In the genomic region with DNA sequence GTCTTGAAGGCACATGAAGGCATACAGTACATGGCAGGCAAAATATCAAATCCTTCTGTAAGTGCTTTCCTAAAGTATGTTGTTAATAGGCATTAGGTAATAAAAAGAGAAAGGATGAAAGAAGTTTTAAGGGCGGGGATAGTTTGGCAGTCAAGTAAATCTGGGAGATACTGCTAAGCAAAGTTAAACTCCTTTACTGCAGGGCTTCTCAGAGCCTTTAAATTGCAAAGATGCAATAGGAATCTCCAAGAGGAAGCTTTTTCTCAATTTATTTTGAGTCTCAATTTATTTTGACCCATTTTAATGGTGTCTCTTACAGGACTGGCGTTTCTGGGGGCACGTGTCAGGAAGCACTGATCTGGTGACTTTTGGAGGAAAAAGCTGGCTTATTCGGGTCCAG, we compare ENCODE assay signal across 24 cellular contexts. TPM values are rescaled to one million over a fixed set of nuclear protein-coding genes. Genes with fewer than 3 reads are reported as not detected.
DNase-seq lines count a peak whose midpoint lies in the region; ATAC-seq and TF ChIP-seq lines count a peak whose summit lies in the region.
"Had no signal": no experiment of that assay in that cellular context is flagged by ENCODE, and none has a peak within 500 bp of the region (broad histone marks: within the 10 kb centered on the region; RNA-seq: fewer than 3 reads in every experiment).

No MANE protein-coding gene starts in this region.

- H3K36me3 Mint-ChIP-seq in GM23338 (ENCODE audit: low read depth) (no peaks in the 10 kb centered on the region), WTC11 (no peaks in the 10 kb centered on the region), endodermal cell (ENCODE audit: low read depth) (no peaks in the 10 kb centered on the region)
- no peaks in the 10 kb centered on the region for H3K36me3 Mint-ChIP-seq in activated naive CD4-positive, alpha-beta T cell treated with anti-CD3 and anti-CD28 coated beads for 36 hours (ENCODE audit: low read depth)
- H3K36me3 Mint-ChIP-seq: CD14-positive monocyte; CD4-positive, alpha-beta memory T cell; CD4-positive, CD25-positive, alpha-beta regulatory T cell had no signal

- POLR2A ChIA-PET in WTC11 (lab: Charles Lee) = interaction anchor here (0.5 kb wide), 1 partner anchor 210 kb away, joined by 3 read pairs; no protein-coding TSS in a partner anchor

- intact Hi-C loops in activated naive CD4-positive, alpha-beta T cell treated with anti-CD3 and anti-CD28 coated beads for 36 hours (cut with micrococcal nuclease) = no loop called here

- CTCF ChIA-PET in WTC11 (lab: Charles Lee) = interaction anchor here (0.7 to 2.5 kb wide), 17 partner anchors 9 to 189 kb away, joined by 3 to 35 read pairs (median 4); no protein-coding TSS in a partner anchor
- CTCF ChIA-PET in activated naive CD4-positive, alpha-beta T cell treated with anti-CD3 and anti-CD28 coated beads for 36 hours (lab: Charles Lee) = interaction anchor here (0.8 to 1.2 kb wide), 2 partner anchors 104 to 175 kb away, joined by 3 to 4 read pairs; no protein-coding TSS in a partner anchor

- no peak overlapping the region for H3K4me3 Mint-ChIP-seq in GM23338
- no peak overlapping the region for H3K4me3 Mint-ChIP-seq in WTC11
- no peak overlapping the region for H3K4me3 Mint-ChIP-seq in endodermal cell
- H3K4me3 Mint-ChIP-seq in activated naive CD4-positive, alpha-beta T cell treated with anti-CD3 and anti-CD28 coated beads for 36 hours = no peak overlapping the region
- H3K4me3 Mint-ChIP-seq: CD14-positive monocyte; CD4-positive, alpha-beta memory T cell; CD4-positive, CD25-positive, alpha-beta regulatory T cell; CD8-positive, alpha-beta memory T cell had no signal

- no peaks in the 10 kb centered on the region for H3K79me2 ChIP-seq in GM23338 (replicated peaks; ENCODE audit: insufficient read depth)

- no peak overlapping the region for H3K4me2 ChIP-seq in GM23338
- H3K4me2 ChIP-seq: BLaER1 had no signal

- H3K9me3 Mint-ChIP-seq in GM23338 = no peaks in the 10 kb centered on the region; the same call in 2 of the 3 replicates
- no peaks in the 10 kb centered on the region for H3K9me3 Mint-ChIP-seq in WTC11
- H3K9me3 Mint-ChIP-seq in endodermal cell = no peaks in the 10 kb centered on the region
- no peaks in the 10 kb centered on the region for H3K9me3 Mint-ChIP-seq in activated naive CD4-positive, alpha-beta T cell treated with anti-CD3 and anti-CD28 coated beads for 36 hours
- H3K9me3 Mint-ChIP-seq: CD14-positive monocyte; CD4-positive, alpha-beta memory T cell; CD4-positive, CD25-positive, alpha-beta regulatory T cell; CD8-positive, alpha-beta memory T cell had no signal

- no peak overlapping the region for H3K4me3 ChIP-seq in GM23338
- no peak overlapping the region for H3K4me3 ChIP-seq in endodermal cell (ENCODE audit: low read length)
- H3K4me3 ChIP-seq: BLaER1, GM12878 had no signal

- no peaks in the 10 kb centered on the region for H3K9me2 ChIP-seq in GM23338 (ENCODE audit: insufficient read depth)

- no peaks in the 10 kb centered on the region for H3K36me3 ChIP-seq in GM23338 (ENCODE audit: insufficient read depth)
- no peaks in the 10 kb centered on the region for H3K36me3 ChIP-seq in endodermal cell (ENCODE audit: control insufficient read depth, insufficient read depth, low read length)
- H3K36me3 ChIP-seq: BE2C, BLaER1 had no signal

- H3K4me1 ChIP-seq in GM23338 (ENCODE audit: insufficient read depth) = peaks cover 3% of the 10 kb centered on the region; the same call in 1 of the 2 replicates
- H3K4me1 ChIP-seq in endodermal cell (ENCODE audit: control insufficient read depth, insufficient read depth, low read length) = no peaks in the 10 kb centered on the region
- H3K4me1 ChIP-seq: BE2C had no signal

- H3K27ac Mint-ChIP-seq in GM23338 (no peak overlapping the region), WTC11 (0 out of 2 replicates have a peak overlapping the region, but pooled peaks have one; percentile 15), endodermal cell (peak overlapping the region; percentile 40)
- no peak overlapping the region for H3K27ac Mint-ChIP-seq in activated naive CD4-positive, alpha-beta T cell treated with anti-CD3 and anti-CD28 coated beads for 36 hours
- H3K27ac Mint-ChIP-seq: CD14-positive monocyte; CD4-positive, alpha-beta memory T cell; CD4-positive, CD25-positive, alpha-beta regulatory T cell had no signal

- DNase-seq in GM23338 (ENCODE audit: low spot score) = no peak
- no peak for DNase-seq in WTC11 (ENCODE audit: low spot score)
- DNase-seq in endodermal cell = no peak
- DNase-seq in activated CD4-positive, alpha-beta T cell treated with anti-CD3 and anti-CD28 coated beads, Interleukin-2, amount 50 U/mL, for 48 hours = no peak
- DNase-seq in activated naive CD4-positive, alpha-beta T cell treated with anti-CD3 and anti-CD28 coated beads for 36 hours = no peak
- no peak for DNase-seq in GM20000 (ENCODE audit: low spot score)
- DNase-seq: 8988T; ACHN; BE2C; C1 segment of cervical spinal cord; CD4-positive, alpha-beta memory T cell; CD4-positive, CD25-positive, alpha-beta regulatory T cell; CD8-positive, alpha-beta memory T cell; COR-L47; DMS 273 treated with DMSO at 0.1 percent for 48 hours; DMS153; DMS53; DMS79; DND-41; EL; GDM1 had no signal

- ATAC-seq in GM23338 (no peak), WTC11 (no peak)
- ATAC-seq: GM12878 had no signal

- TF ChIP-seq CTCF in GM23338 (conservative IDR thresholded peaks at IDR 0.05; ENCODE audit: low read depth in 2 of 2) = no peak
- TF ChIP-seq CTCF in WTC11 (IDR thresholded peaks at IDR 0.05) = no peak
- no peak for TF ChIP-seq CTCF in endodermal cell (conservative IDR thresholded peaks at IDR 0.05)
- TF ChIP-seq CTCF in GM20000 (IDR thresholded peaks at IDR 0.05; ENCODE audit: extremely low read depth, missing control alignments) = no peak

- no peaks in the 10 kb centered on the region for H3F3A ChIP-seq in GM23338 (replicated peaks; ENCODE audit: low read depth)

- H2AFZ ChIP-seq in GM23338 = 0 out of 2 replicates have a peak overlapping the region, but pooled peaks have one; percentile 3

- H3K9me3 ChIP-seq in endodermal cell (ENCODE audit: control insufficient read depth, low read length) = no peaks in the 10 kb centered on the region
- H3K9me3 ChIP-seq: BE2C, BLaER1 had no signal

- H3K27ac ChIP-seq in GM23338 (ENCODE audit: low read depth) = no peak overlapping the region
- no peak overlapping the region for H3K27ac ChIP-seq in endodermal cell (ENCODE audit: low read depth, low read length)
- H3K27ac ChIP-seq: BLaER1 had no signal

- peaks cover 4% of the 10 kb centered on the region for H3K27me3 Mint-ChIP-seq in GM23338 (ENCODE audit: insufficient read depth, low read depth, poor library complexity)
- H3K27me3 Mint-ChIP-seq in WTC11 (ENCODE audit: low read depth) = no peaks in the 10 kb centered on the region; the same call in 1 of the 2 replicates
- peaks cover 4% of the 10 kb centered on the region for H3K27me3 Mint-ChIP-seq in endodermal cell (ENCODE audit: insufficient read depth)
- H3K27me3 Mint-ChIP-seq in activated naive CD4-positive, alpha-beta T cell treated with anti-CD3 and anti-CD28 coated beads for 36 hours (ENCODE audit: low read depth) = no peaks in the 10 kb centered on the region

- H4K20me1 ChIP-seq in GM23338 (replicated peaks; ENCODE audit: insufficient read depth) = no peaks in the 10 kb centered on the region
- H4K20me1 ChIP-seq: BLaER1 had no signal

- H3K4me1 Mint-ChIP-seq in GM23338 (peaks cover 21% of the 10 kb centered on the region), WTC11 (peaks cover 26% of the 10 kb centered on the region), endodermal cell (peaks cover 4% of the 10 kb centered on the region)
- H3K4me1 Mint-ChIP-seq in activated naive CD4-positive, alpha-beta T cell treated with anti-CD3 and anti-CD28 coated beads for 36 hours (ENCODE audit: low read depth) = no peaks in the 10 kb centered on the region
- H3K4me1 Mint-ChIP-seq: CD8-positive, alpha-beta memory T cell had no signal

- no peaks in the 10 kb centered on the region for H3K27me3 ChIP-seq in GM23338 (ENCODE audit: insufficient read depth)
- H3K27me3 ChIP-seq in endodermal cell (ENCODE audit: control insufficient read depth, insufficient read depth, low read length, poor library complexity, severe bottlenecking) = no peaks in the 10 kb centered on the region
- H3K27me3 ChIP-seq: BE2C, BLaER1 had no signal

- WGBS in endodermal cell (ENCODE audit: insufficient coverage in 1 of 2, insufficient read length in 1 of 2), 2 experiments = 84 to 87% methylated on average over 4 of the region's 4 CpGs

- H3K9ac ChIP-seq in endodermal cell (ENCODE audit: extremely low read depth, low read length, poor library complexity, severe bottlenecking) = no peak overlapping the region
- H3K9ac ChIP-seq: BLaER1 had no signal

TF ChIP-seq in WTC11, 78 proteins besides CTCF, POLR2A, EP300 and RAD21 (continues in another document):
- TF ChIP-seq ZNF423 (CRISPR knock-in tag; IDR thresholded peaks at IDR 0.05) = no peak
- no peak for TF ChIP-seq NFYB (CRISPR knock-in tag; conservative IDR thresholded peaks at IDR 0.05; ENCODE audit: low read depth)
- no peak for TF ChIP-seq FOXJ3 (CRISPR knock-in tag; IDR thresholded peaks at IDR 0.05; ENCODE audit: borderline replicate concordance)
- TF ChIP-seq MYBL2 (CRISPR knock-in tag; IDR thresholded peaks at IDR 0.05) = no peak
- TF ChIP-seq, protein P1, sequence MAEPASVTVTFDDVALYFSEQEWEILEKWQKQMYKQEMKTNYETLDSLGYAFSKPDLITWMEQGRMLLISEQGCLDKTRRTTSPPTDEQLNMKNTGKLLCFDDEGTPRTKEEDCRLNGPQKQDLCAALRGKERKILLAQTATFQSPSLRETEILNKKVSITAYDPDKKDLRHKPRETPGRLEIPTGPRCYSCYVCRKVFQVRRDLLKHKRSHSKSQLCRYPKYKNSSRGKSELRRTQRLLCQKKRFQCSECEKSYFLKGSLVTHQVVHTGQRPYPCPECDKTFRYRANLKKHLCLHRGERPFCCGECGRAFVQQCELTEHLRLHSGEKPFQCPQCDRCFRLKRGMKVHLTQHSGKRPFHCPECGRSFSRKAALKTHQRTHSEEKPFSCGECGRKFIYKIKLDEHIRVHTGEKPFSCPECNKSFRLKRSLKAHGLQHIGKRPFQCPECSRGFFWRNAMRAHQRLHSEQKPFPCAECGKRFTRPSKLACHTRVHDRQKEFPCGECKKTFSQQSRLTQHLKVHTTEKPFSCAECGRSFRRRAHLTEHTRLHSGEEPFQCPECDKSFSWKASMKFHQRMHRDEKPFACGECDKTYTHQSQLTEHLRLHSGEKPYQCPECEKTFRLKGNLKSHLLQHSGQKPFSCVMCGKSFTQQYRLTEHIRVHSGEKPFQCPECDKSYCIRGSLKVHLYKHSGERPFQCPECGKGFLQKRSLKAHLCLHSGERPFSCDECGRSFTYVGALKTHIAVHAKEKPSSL (CRISPR knock-in tag; conservative IDR thresholded peaks at IDR 0.05) = no peak
- no peak for TF ChIP-seq OVOL2 (CRISPR knock-in tag; IDR thresholded peaks at IDR 0.05; ENCODE audit: borderline replicate concordance)

RNA-seq across cellular contexts. Expression of a gene that starts 12.8 kb away (rescaled TPM):
- total RNA-seq in GM23338 (2014; rRNA removed; shearing (Covaris generic)) = 14.2 and 23.6 TPM in 2 replicates
- polyA plus RNA-seq in GM23338 (2016; fragmentation: Nextera tagmentation; extraction: Ambion mirVana) = 18.7 and 21.7 TPM in 2 replicates
- total RNA-seq in WTC11 (2021) (29.4 to 36.6 TPM (median 33.1 TPM) in 3 replicates), endodermal cell (10 to 100 TPM; 47.2 to 53.9 TPM)
- 46.3 TPM for polyA plus RNA-seq in endodermal cell (2013, experiment 1 of 2)
- 45.3 TPM for polyA plus RNA-seq in endodermal cell (2013, experiment 2 of 2)
- 10 to 100 TPM; 40.4 to 42.6 TPM for total RNA-seq in activated naive CD4-positive, alpha-beta T cell treated with anti-CD3 and anti-CD28 coated beads for 36 hours

Comparison
In these comparisons a context has a peak if more than half of its experiments do, and no peak if none do; other contexts are left out.
1. H3K27ac Mint-ChIP-seq: peak in WTC11 (single experiment) and endodermal cell (single experiment); none in GM23338 (single experiment) and activated naive CD4-positive, alpha-beta T cell treated with anti-CD3 and anti-CD28 coated beads for 36 hours (single experiment).